Comparison of ENCODE assay signal across 23 cellular contexts in the genomic region with DNA sequence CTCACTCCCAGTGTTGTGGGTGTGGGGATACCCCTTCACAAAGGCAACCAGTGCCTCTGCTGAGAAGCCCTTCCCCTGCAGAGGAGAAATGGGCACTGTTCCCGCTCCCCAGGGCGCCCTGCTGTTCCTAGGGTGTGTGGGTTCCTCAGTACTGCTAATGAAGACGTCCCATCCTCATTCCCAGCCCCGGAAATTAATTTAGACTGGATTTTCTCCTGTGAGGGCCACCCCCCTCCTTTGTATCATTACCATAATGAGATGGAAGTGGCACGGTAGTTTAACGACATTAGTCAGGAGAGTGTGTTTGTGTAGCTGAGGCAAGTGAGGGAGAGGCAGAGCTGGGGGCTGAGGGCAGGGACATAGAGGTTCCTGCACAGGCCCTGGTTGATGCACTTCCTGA. TPM values are rescaled to one million over a fixed set of nuclear protein-coding genes. Genes with fewer than 3 reads are reported as not detected.
A peak's percentile ranks its signal among the peaks of the same experiment; 100 is the strongest.
DNase-seq lines count a peak whose midpoint lies in the region; ATAC-seq and TF ChIP-seq lines count a peak whose summit lies in the region.
"Had no signal": no experiment of that assay in that cellular context is flagged by ENCODE, and none has a peak within 500 bp of the region (broad histone marks: within the 10 kb centered on the region; RNA-seq: fewer than 3 reads in every experiment).

No MANE protein-coding gene starts in this region.

- H3F3A ChIP-seq in smooth muscle cell (ENCODE audit: low read depth): no peaks in the 10 kb centered on the region

- no peak for TF ChIP-seq CTCF in smooth muscle cell (IDR thresholded peaks at IDR 0.05; ENCODE audit: borderline replicate concordance, insufficient read depth, poor library complexity, severe bottlenecking)

- H4K20me1 ChIP-seq in smooth muscle cell (ENCODE audit: low read depth): no peaks in the 10 kb centered on the region

- H3K27ac ChIP-seq in cingulate gyrus (ENCODE audit: low read depth, low read length) (peak overlapping the region; percentile 12), smooth muscle cell (ENCODE audit: low read depth) (no peak overlapping the region)
- H3K27ac ChIP-seq: GM23248, RWPE1 had no signal

- H3K9me3 Mint-ChIP-seq in naive thymus-derived CD8-positive, alpha-beta T cell: no peaks in the 10 kb centered on the region
- H3K9me3 Mint-ChIP-seq: CD14-positive monocyte had no signal

- H3K4me3 ChIP-seq in smooth muscle cell: no peak overlapping the region
- H3K4me3 ChIP-seq: GM23248 had no signal

- H3K27me3 Mint-ChIP-seq in naive thymus-derived CD8-positive, alpha-beta T cell: no peaks in the 10 kb centered on the region

- TF ChIP-seq RAD21 in Ishikawa (IDR thresholded peaks at IDR 0.05; ENCODE audit: low read depth): no peak

- H3K79me2 ChIP-seq in smooth muscle cell (ENCODE audit: low read depth): no peaks in the 10 kb centered on the region

- H3K4me2 ChIP-seq in smooth muscle cell: no peak overlapping the region

- ATAC-seq in GM19023 (IDR thresholded peaks at IDR 0.05; ENCODE audit: unreplicated experiment): no peak
- no peak for ATAC-seq in naive thymus-derived CD8-positive, alpha-beta T cell
- ATAC-seq: Panc1 had no signal

- H2AFZ ChIP-seq in smooth muscle cell (ENCODE audit: low read depth): no peak overlapping the region
- H2AFZ ChIP-seq: GM23248 had no signal

- TF ChIP-seq EP300 in Ishikawa (IDR thresholded peaks at IDR 0.05; ENCODE audit: borderline replicate concordance): peak; percentile 36; the same call in 1 of the 2 replicates

- H3K4me3 Mint-ChIP-seq in naive thymus-derived CD8-positive, alpha-beta T cell: no peak overlapping the region
- H3K4me3 Mint-ChIP-seq: CD14-positive monocyte had no signal

- WGBS in smooth muscle cell (ENCODE audit: low lambda C conversion rate): 77% methylated on average over 6 of the region's 6 CpGs

- H3K4me1 Mint-ChIP-seq in naive thymus-derived CD8-positive, alpha-beta T cell: peaks cover 0 to 6% (median 1%) of the 10 kb centered on the region in 4 donors
- H3K4me1 Mint-ChIP-seq: CD14-positive monocyte had no signal

- POLR2A ChIA-PET in naive thymus-derived CD8-positive, alpha-beta T cell (lab: Charles Lee): interaction anchor here (0.6 kb wide), 1 partner anchor 876 kb away, joined by 3 read pairs; no protein-coding TSS in a partner anchor

- peaks cover 0 to 65% (median 10%) of the 10 kb centered on the region in 3 donors for H3K36me3 Mint-ChIP-seq in naive thymus-derived CD8-positive, alpha-beta T cell

- no peaks in the 10 kb centered on the region for H3K36me3 ChIP-seq in smooth muscle cell (ENCODE audit: low read depth)
- H3K36me3 ChIP-seq: BE2C had no signal

- peak overlapping the region in 1 of 10 donors; percentile 9 for H3K27ac Mint-ChIP-seq in naive thymus-derived CD8-positive, alpha-beta T cell

- H3K9ac ChIP-seq in smooth muscle cell (ENCODE audit: low read depth): no peak overlapping the region
- H3K9ac ChIP-seq: GM23248 had no signal

- no peaks in the 10 kb centered on the region for H3K4me1 ChIP-seq in smooth muscle cell (ENCODE audit: low read depth)

- DNase-seq in COR-L47 (lab: John Stamatoyannopoulos, UW): peak; percentile 95
- peak; percentile 83 for DNase-seq in NCI-H69 (lab: John Stamatoyannopoulos, UW)
- DNase-seq in smooth muscle cell (lab: John Stamatoyannopoulos, UW; ENCODE audit: unreplicated experiment): no peak
- no peak for DNase-seq in stimulated activated CD4-positive, alpha-beta T cell treated with anti-CD3 and anti-CD28 coated beads, Interleukin-2, amount 100 ng/mL, for 24 hours
- no peak for DNase-seq in naive thymus-derived CD8-positive, alpha-beta T cell
- DNase-seq: BE2C, DMS53, GM23248, H7, KG1, MM.1S, NCI-H2029, NCI-H2227 treated with DMSO at 0.1 percent for 48 hours, NCI-H748 treated with DMSO at 0.1 percent for 48 hours, SHP77, T-helper 1 cell had no signal

- H3K9me3 ChIP-seq in smooth muscle cell (replicated peaks; ENCODE audit: low read depth): no peaks in the 10 kb centered on the region
- H3K9me3 ChIP-seq: BE2C had no signal

- H3K27me3 ChIP-seq in smooth muscle cell (ENCODE audit: low read depth): no peaks in the 10 kb centered on the region
- H3K27me3 ChIP-seq: BE2C had no signal

TF ChIP-seq in Ishikawa, 13 proteins besides CTCF, POLR2A, EP300 and RAD21:
- TF ChIP-seq FOXM1 (IDR thresholded peaks at IDR 0.05; ENCODE audit: borderline replicate concordance, low read depth) (no peak), TEAD4 (IDR thresholded peaks at IDR 0.05) (peak; percentile 22; the same call in 1 of the 2 replicates), YY1 (IDR thresholded peaks at IDR 0.05; ENCODE audit: low read depth) (no peak), CREB1 (IDR thresholded peaks at IDR 0.05; ENCODE audit: low read depth) (no peak), CEBPB (IDR thresholded peaks at IDR 0.05) (no peak), ZBTB7A (IDR thresholded peaks at IDR 0.05; ENCODE audit: low read depth) (no peak), NFIC (IDR thresholded peaks at IDR 0.05) (0 out of 2 replicates have a peak, but pooled peaks have one; percentile 31), EGR1 (IDR thresholded peaks at IDR 0.05) (no peak), MAX (IDR thresholded peaks at IDR 0.05) (no peak), USF1 (IDR thresholded peaks at IDR 0.05) (no peak)
- TF ChIP-seq, protein P1, sequence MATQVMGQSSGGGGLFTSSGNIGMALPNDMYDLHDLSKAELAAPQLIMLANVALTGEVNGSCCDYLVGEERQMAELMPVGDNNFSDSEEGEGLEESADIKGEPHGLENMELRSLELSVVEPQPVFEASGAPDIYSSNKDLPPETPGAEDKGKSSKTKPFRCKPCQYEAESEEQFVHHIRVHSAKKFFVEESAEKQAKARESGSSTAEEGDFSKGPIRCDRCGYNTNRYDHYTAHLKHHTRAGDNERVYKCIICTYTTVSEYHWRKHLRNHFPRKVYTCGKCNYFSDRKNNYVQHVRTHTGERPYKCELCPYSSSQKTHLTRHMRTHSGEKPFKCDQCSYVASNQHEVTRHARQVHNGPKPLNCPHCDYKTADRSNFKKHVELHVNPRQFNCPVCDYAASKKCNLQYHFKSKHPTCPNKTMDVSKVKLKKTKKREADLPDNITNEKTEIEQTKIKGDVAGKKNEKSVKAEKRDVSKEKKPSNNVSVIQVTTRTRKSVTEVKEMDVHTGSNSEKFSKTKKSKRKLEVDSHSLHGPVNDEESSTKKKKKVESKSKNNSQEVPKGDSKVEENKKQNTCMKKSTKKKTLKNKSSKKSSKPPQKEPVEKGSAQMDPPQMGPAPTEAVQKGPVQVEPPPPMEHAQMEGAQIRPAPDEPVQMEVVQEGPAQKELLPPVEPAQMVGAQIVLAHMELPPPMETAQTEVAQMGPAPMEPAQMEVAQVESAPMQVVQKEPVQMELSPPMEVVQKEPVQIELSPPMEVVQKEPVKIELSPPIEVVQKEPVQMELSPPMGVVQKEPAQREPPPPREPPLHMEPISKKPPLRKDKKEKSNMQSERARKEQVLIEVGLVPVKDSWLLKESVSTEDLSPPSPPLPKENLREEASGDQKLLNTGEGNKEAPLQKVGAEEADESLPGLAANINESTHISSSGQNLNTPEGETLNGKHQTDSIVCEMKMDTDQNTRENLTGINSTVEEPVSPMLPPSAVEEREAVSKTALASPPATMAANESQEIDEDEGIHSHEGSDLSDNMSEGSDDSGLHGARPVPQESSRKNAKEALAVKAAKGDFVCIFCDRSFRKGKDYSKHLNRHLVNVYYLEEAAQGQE (IDR thresholded peaks at IDR 0.05; ENCODE audit: low read depth): no peak
TF ChIP-seq in Ishikawa: peak in this region for 2.

RNA-seq across cellular contexts. Expression of gene PIPOX, which starts 53.2 kb away (rescaled TPM):
- total RNA-seq in smooth muscle cell: 0.63 and 0.94 TPM in 2 replicates
- 1.3 and 1.9 TPM in 2 replicates for polyA plus RNA-seq in smooth muscle cell
- total RNA-seq in naive thymus-derived CD8-positive, alpha-beta T cell: 1 to 10 TPM; 7.3 to 8.7 TPM
- polyA plus RNA-seq in naive thymus-derived CD8-positive, alpha-beta T cell: 1 to 10 TPM; 1.2 to 1.5 (median 1.3) TPM
- total RNA-seq: G401, GM23248 had no signal
- polyA plus RNA-seq: GM23248 had no signal

Comparison
In these comparisons a context has a peak if more than half of its experiments do, and no peak if none do; other contexts are left out.
1. DNase-seq: peak in COR-L47 (single experiment) and NCI-H69 (single experiment); none in smooth muscle cell (single experiment), stimulated activated CD4-positive, alpha-beta T cell treated with anti-CD3 and anti-CD28 coated beads, Interleukin-2, amount 100 ng/mL, for 24 hours (0 of 2) and naive thymus-derived CD8-positive, alpha-beta T cell (0 of 10).